ENCODE assay signal across 9 cellular contexts in genomic region chr4:25378130-25378743, GRCh38. TPM values are rescaled to one million over a fixed set of nuclear protein-coding genes. Genes with fewer than 3 reads are reported as not detected.
DNase-seq lines count a peak whose midpoint lies in the region; ATAC-seq and TF ChIP-seq lines count a peak whose summit lies in the region.
"Had no signal": no experiment of that assay in that cellular context is flagged by ENCODE, and none has a peak within 500 bp of the region (broad histone marks: within the 10 kb centered on the region; RNA-seq: fewer than 3 reads in every experiment).

No MANE protein-coding gene starts in this region.

- POLR2A ChIA-PET in Caco-2 (lab: Charles Lee), result no interaction called here
- POLR2A ChIA-PET in OCI-LY7 (lab: Charles Lee), result interaction anchor here (0.6 to 1.9 kb wide), 7 partner anchors 9 to 450 kb away, joined by 3 to 14 read pairs (median 4); partner anchors contain the start of gene ZCCHC4

- H3K27me3 Mint-ChIP-seq in Caco-2 (ENCODE audit: insufficient read depth, unreplicated experiment) (no peaks in the 10 kb centered on the region), chondrocyte (ENCODE audit: low read depth) (no peaks in the 10 kb centered on the region)

- H3K27ac Mint-ChIP-seq in Caco-2 (ENCODE audit: unreplicated experiment) (no peak overlapping the region), chondrocyte (ENCODE audit: unreplicated experiment) (no peak overlapping the region)

- intact Hi-C loops in Caco-2 (cut with micrococcal nuclease; ENCODE audit: unreplicated experiment), result loop anchor here (5.0 kb wide), 2 partner anchors 146 to 216 kb away; partner anchors contain the start of genes PI4K2B and SEPSECS
- intact Hi-C loops in OCI-LY7 (cut with micrococcal nuclease; ENCODE audit: unreplicated experiment), result loop anchor here (5.0 kb wide), 2 partner anchors 216 to 796 kb away; partner anchors contain the start of genes DHX15 and SEPSECS

- TF ChIP-seq POLR2A in GM18505 (IDR thresholded peaks at IDR 0.05; ENCODE audit: borderline replicate concordance, extremely low read depth, insufficient read depth, insufficient read length), result no peak

- peaks cover 12% of the 10 kb centered on the region for H3K36me3 Mint-ChIP-seq in Caco-2 (ENCODE audit: insufficient read depth, unreplicated experiment)
- peaks cover 9% of the 10 kb centered on the region for H3K36me3 Mint-ChIP-seq in chondrocyte (ENCODE audit: low read depth)

- H3K9me3 ChIP-seq in Caco-2, result no peaks in the 10 kb centered on the region
- H3K9me3 ChIP-seq in OCI-LY7 (ENCODE audit: low read length), result no peaks in the 10 kb centered on the region
- H3K9me3 ChIP-seq in fibroblast of lung (ENCODE audit: control insufficient read depth, insufficient read depth, low read depth, low read length), result no peaks in the 10 kb centered on the region

- H3K9ac ChIP-seq in fibroblast of lung (ENCODE audit: insufficient read depth, low read length) (no peak overlapping the region), rectal smooth muscle tissue (ENCODE audit: low read length) (no peak overlapping the region)

- H3K36me3 ChIP-seq in Caco-2 (ENCODE audit: control insufficient read depth, insufficient read depth, low read length) (no peaks in the 10 kb centered on the region), OCI-LY7 (ENCODE audit: insufficient read depth, low read length) (peaks cover 53% of the 10 kb centered on the region), fibroblast of lung (ENCODE audit: control insufficient read depth, insufficient read depth, low read length) (peaks cover 4% of the 10 kb centered on the region), rectal smooth muscle tissue (ENCODE audit: control insufficient read depth, insufficient read depth, low read length) (no peaks in the 10 kb centered on the region)

- DNase-seq in Caco-2 (no peak), OCI-LY7 (ENCODE audit: low spot score) (peak; percentile 19), fibroblast of lung (ENCODE audit: low read depth in 2 of 2) (no peak), chondrocyte (ENCODE audit: low spot score) (no peak)
- DNase-seq: NCI-H446 treated with DMSO at 0.1 percent for 48 hours had no signal

- H3K27me3 ChIP-seq in Caco-2 (replicated peaks; ENCODE audit: control insufficient read depth, insufficient read depth, low read length), result no peaks in the 10 kb centered on the region
- H3K27me3 ChIP-seq in fibroblast of lung (ENCODE audit: control insufficient read depth, insufficient read depth, low read length), result no peaks in the 10 kb centered on the region
- no peaks in the 10 kb centered on the region for H3K27me3 ChIP-seq in rectal smooth muscle tissue (ENCODE audit: control insufficient read depth, insufficient read depth, low read length)

- H2AFZ ChIP-seq in OCI-LY7 (ENCODE audit: low read length) (peak overlapping the region; percentile 93; the same call in 1 of the 2 replicates), fibroblast of lung (ENCODE audit: low read length) (no peak overlapping the region)

- H3K4me3 ChIP-seq in Caco-2 (ENCODE audit: low read depth, low read length), result peak overlapping the region; percentile 84
- peak overlapping the region; percentile 100 for H3K4me3 ChIP-seq in OCI-LY7 (ENCODE audit: low read depth, low read length, poor library complexity, severe bottlenecking)
- H3K4me3 ChIP-seq in fibroblast of lung (replicated peaks in 1 of 4; ENCODE audit: control extremely low read depth in 1 of 4, insufficient read depth in 1 of 4, low read depth in 3 of 4, low read length in 4 of 4), result peak overlapping the region; percentile 75 to 95 (median 92)
- H3K4me3 ChIP-seq in rectal smooth muscle tissue (ENCODE audit: low read length), result peak overlapping the region; percentile 96

- H3K79me2 ChIP-seq in OCI-LY7 (ENCODE audit: insufficient read depth, low read depth, low read length), result peaks cover 30% of the 10 kb centered on the region
- H3K79me2 ChIP-seq in fibroblast of lung (ENCODE audit: control insufficient read depth, insufficient read depth, low read length), result peaks cover 26% of the 10 kb centered on the region

- CTCF ChIA-PET in Caco-2 (lab: Charles Lee) (interaction anchor here (1.9 kb wide), 1 partner anchor 66 kb away, joined by 5 read pairs; no protein-coding TSS in a partner anchor), OCI-LY7 (lab: Charles Lee; ENCODE audit: unreplicated experiment) (interaction anchor here (1.0 to 1.1 kb wide), 2 partner anchors 11 to 66 kb away, joined by 3 read pairs; partner anchors contain the start of gene ZCCHC4)

- H3K27ac ChIP-seq in OCI-LY7 (ENCODE audit: low read depth, low read length, poor library complexity, severe bottlenecking) (no peak overlapping the region), fibroblast of lung (ENCODE audit: insufficient read depth, low read length) (no peak overlapping the region), rectal smooth muscle tissue (ENCODE audit: low read depth, low read length) (no peak overlapping the region)

- ATAC-seq in GM18505 (IDR thresholded peaks at IDR 0.05; ENCODE audit: unreplicated experiment) (no peak), HG03520 (IDR thresholded peaks at IDR 0.05; ENCODE audit: unreplicated experiment) (no peak), GM18907 (IDR thresholded peaks at IDR 0.05; ENCODE audit: unreplicated experiment) (no peak)

- no peaks in the 10 kb centered on the region for H3K4me1 Mint-ChIP-seq in Caco-2 (ENCODE audit: low read depth, unreplicated experiment)
- peaks cover 10% of the 10 kb centered on the region for H3K4me1 Mint-ChIP-seq in chondrocyte (ENCODE audit: low read depth)

- H4K20me1 ChIP-seq in OCI-LY7 (ENCODE audit: insufficient read depth, low read length) (no peaks in the 10 kb centered on the region), fibroblast of lung (ENCODE audit: control insufficient read depth, extremely low read depth, insufficient read depth, low read length) (no peaks in the 10 kb centered on the region)

- H3K4me3 Mint-ChIP-seq in Caco-2 (ENCODE audit: unreplicated experiment), result no peak overlapping the region
- H3K4me3 Mint-ChIP-seq in chondrocyte (ENCODE audit: unreplicated experiment), result no peak overlapping the region

- H3K4me1 ChIP-seq in Caco-2, result peaks cover 10% of the 10 kb centered on the region; the same call in 1 of the 2 replicates
- H3K4me1 ChIP-seq in OCI-LY7 (ENCODE audit: insufficient read depth, low read length, poor library complexity, severe bottlenecking), result peaks cover 24% of the 10 kb centered on the region
- peaks cover 4% of the 10 kb centered on the region for H3K4me1 ChIP-seq in fibroblast of lung (ENCODE audit: control insufficient read depth, extremely low read depth, insufficient read depth, low read length)
- no peaks in the 10 kb centered on the region for H3K4me1 ChIP-seq in rectal smooth muscle tissue (ENCODE audit: control insufficient read depth, insufficient read depth, low read length)

- TF ChIP-seq CTCF in Caco-2 (IDR thresholded peaks at IDR 0.05; ENCODE audit: insufficient read depth in 1 of 2, low read depth in 1 of 2, low read length in 1 of 2, severe bottlenecking in 1 of 2, unreplicated experiment in 1 of 2) (no peak), OCI-LY7 (conservative IDR thresholded peaks at IDR 0.05; ENCODE audit: low read length) (0 out of 2 replicates have a peak, but pooled peaks have one; percentile 5), fibroblast of lung (conservative IDR thresholded peaks at IDR 0.05 in 1 of 2, IDR thresholded peaks at IDR 0.05 in 1 of 2; ENCODE audit: low read depth in 1 of 2, low read length in 2 of 2) (no peak), chondrocyte (IDR thresholded peaks at IDR 0.05) (no peak)

- H3K9me2 ChIP-seq in OCI-LY7 (ENCODE audit: insufficient read depth, low read length), result no peaks in the 10 kb centered on the region

- H3K4me2 ChIP-seq in OCI-LY7 (ENCODE audit: low read length), result peak overlapping the region; percentile 70
- H3K4me2 ChIP-seq in fibroblast of lung (ENCODE audit: extremely low read depth, insufficient read depth, low read length), result peak overlapping the region; percentile 88

- H3K9me3 Mint-ChIP-seq in Caco-2 (ENCODE audit: unreplicated experiment) (no peaks in the 10 kb centered on the region), chondrocyte (ENCODE audit: low read depth) (no peaks in the 10 kb centered on the region)

- BruUV-seq in Caco-2 (replicated peaks; lab: Mats Ljungman, UMichigan), result no TSS peak
- BruUV-seq in OCI-LY7 (replicated peaks; lab: Mats Ljungman, UMichigan), result no TSS peak

RNA-seq across cellular contexts. Expression of gene ANAPC4, which starts 1.2 kb away (rescaled TPM):
- total RNA-seq in Caco-2 (2022), result 24.9 and 32.3 TPM in 2 replicates
- 32.7 and 36.1 TPM in 2 replicates for total RNA-seq in OCI-LY7 (2014; rRNA removed; shearing (Covaris generic))
- 47.6 and 50.6 TPM in 2 replicates for total RNA-seq in OCI-LY7 (2022)
- total RNA-seq in fibroblast of lung, result 23.4 and 27.1 TPM in 2 replicates
- polyA plus RNA-seq in fibroblast of lung, result 15.0 and 15.9 TPM in 2 replicates
- polyA plus RNA-seq in fibroblast of lung (2012), result 13.7 and 15.4 TPM in 2 replicates
- polyA minus RNA-seq in fibroblast of lung (ENCODE audit: low replicate concordance), result 1.7 and 2.2 TPM in 2 replicates
- total RNA-seq in chondrocyte, result 17.7 to 23.3 TPM (median 17.7 TPM) in 3 replicates
